Comparison of ENCODE assay signal across 19 cellular contexts in genomic region chr2:176910828-176911227, GRCh38.
"Had no signal": no experiment of that assay in that cellular context is flagged by ENCODE, and none has a peak within 500 bp of the region (broad histone marks: within the 10 kb centered on the region; RNA-seq: fewer than 3 reads in every experiment).

No MANE protein-coding gene starts in this region.

- H3K4me1 Mint-ChIP-seq: activated B cell treated with CpG ODN at 0.5 μM for 24 hours; activated naive CD4-positive, alpha-beta T cell treated with anti-CD3 and anti-CD28 coated beads, Interleukin-2, amount 50 U/mL, for 24 hours had no signal

- H3K4me3 ChIP-seq: cardiac muscle cell, PC-9 had no signal

- H3K36me3 Mint-ChIP-seq: activated naive CD4-positive, alpha-beta T cell treated with anti-CD3 and anti-CD28 coated beads, Interleukin-2, amount 50 U/mL, for 24 hours had no signal

- H3K9me3 Mint-ChIP-seq: activated B cell treated with CpG ODN at 0.5 μM for 24 hours; activated CD4-positive, alpha-beta T cell treated with anti-CD3 and anti-CD28 coated beads, Interleukin-2, amount 10 ng/mL, durations not matched to agents 24 days and 14 days; activated naive CD4-positive, alpha-beta T cell treated with anti-CD3 and anti-CD28 coated beads, Interleukin-2, amount 50 U/mL, for 24 hours; T-helper 1 cell treated with Interleukin-12 subunit alpha and Interleukin-12 subunit beta and Interleukin-4 antibody, amounts not matched to agents 30 μg/mL and 1 μg/mL, for 36 hours had no signal

- H3K4me2 ChIP-seq: PC-9 had no signal

- H3K4me3 Mint-ChIP-seq: activated B cell treated with CpG ODN at 0.5 μM for 24 hours; activated CD4-positive, alpha-beta T cell treated with anti-CD3 and anti-CD28 coated beads, Interleukin-2, amount 10 ng/mL, durations not matched to agents 24 days and 14 days; activated naive CD4-positive, alpha-beta T cell treated with anti-CD3 and anti-CD28 coated beads, Interleukin-2, amount 50 U/mL, for 24 hours; T-helper 1 cell treated with Interleukin-12 subunit alpha and Interleukin-12 subunit beta and Interleukin-4 antibody, amounts not matched to agents 30 μg/mL and 1 μg/mL, for 36 hours had no signal

- DNase-seq: activated B cell treated with CpG ODN at 0.5 μM for 24 hours; activated CD4-positive, alpha-beta T cell treated with anti-CD3 and anti-CD28 coated beads for 1 hour; activated CD4-positive, alpha-beta T cell treated with anti-CD3 and anti-CD28 coated beads, Interleukin-2, amount 10 ng/mL, durations not matched to agents 24 days and 14 days; activated CD4-positive, alpha-beta T cell treated with anti-CD3 and anti-CD28 coated beads, Interleukin-2, amount 50 U/mL, for 48 hours; activated T-cell treated with anti-CD3 and anti-CD28 coated beads for 4 hours; brain microvascular endothelial cell; MM.1S; NCI-H1105; NCI-H1436; NCI-H1694 treated with DMSO at 0.1 percent for 48 hours; NCI-H2081; NCI-H446; NCI-H524; PC-9; SHP77 treated with DMSO at 0.1 percent for 48 hours; T-helper 9 cell had no signal

- H3K27ac Mint-ChIP-seq: activated B cell treated with CpG ODN at 0.5 μM for 24 hours; activated CD4-positive, alpha-beta T cell treated with anti-CD3 and anti-CD28 coated beads, Interleukin-2, amount 10 ng/mL, durations not matched to agents 24 days and 14 days; activated naive CD4-positive, alpha-beta T cell treated with anti-CD3 and anti-CD28 coated beads, Interleukin-2, amount 50 U/mL, for 24 hours; T-helper 1 cell treated with Interleukin-12 subunit alpha and Interleukin-12 subunit beta and Interleukin-4 antibody, amounts not matched to agents 30 μg/mL and 1 μg/mL, for 36 hours had no signal

- H2AFZ ChIP-seq: PC-9 had no signal

- H3K27me3 ChIP-seq: brain microvascular endothelial cell, cardiac muscle cell had no signal

- H3K36me3 ChIP-seq: brain microvascular endothelial cell, cardiac muscle cell had no signal

- H3K27ac ChIP-seq: brain microvascular endothelial cell, cardiac muscle cell, PC-9 had no signal
